ENCODE assay signal across 19 cellular contexts in the genomic region with DNA sequence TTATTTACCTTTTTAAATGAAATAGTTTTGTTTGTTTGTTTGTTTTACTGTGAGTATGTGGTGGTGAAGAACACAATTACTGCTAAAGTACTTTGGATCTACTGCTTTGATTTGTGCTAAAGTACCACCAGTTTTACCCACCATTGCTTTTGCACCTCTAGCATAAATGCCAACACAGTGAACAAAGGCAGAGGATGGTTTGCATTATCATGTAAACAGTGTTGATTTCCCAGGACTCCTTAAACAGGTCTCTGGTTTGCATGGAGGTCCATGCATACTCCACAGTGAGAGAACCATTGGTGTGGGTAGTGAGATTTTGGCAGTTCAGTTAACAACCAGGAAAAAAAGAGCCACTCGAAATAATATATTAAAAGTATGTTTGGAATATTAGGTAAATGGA. TPM values are rescaled to one million over a fixed set of nuclear protein-coding genes. Genes with fewer than 3 reads are reported as not detected.
DNase-seq lines count a peak whose midpoint lies in the region; ATAC-seq and TF ChIP-seq lines count a peak whose summit lies in the region.
"Had no signal": no experiment of that assay in that cellular context is flagged by ENCODE, and none has a peak within 500 bp of the region (broad histone marks: within the 10 kb centered on the region; RNA-seq: fewer than 3 reads in every experiment).

No MANE protein-coding gene starts in this region.

- H3K4me2 ChIP-seq in IMR-90 (ENCODE audit: low read depth, low read length): no peak overlapping the region
- H3K4me2 ChIP-seq: A549 had no signal

- H4K5ac ChIP-seq in IMR-90 (ENCODE audit: low read depth, low read length): no peak overlapping the region

- H4K91ac ChIP-seq in IMR-90 (ENCODE audit: insufficient read depth, low read depth, low read length): no peak overlapping the region

- no peak overlapping the region; the same call in 1 of the 2 replicates for H2BK20ac ChIP-seq in IMR-90 (ENCODE audit: low read depth, low read length)

- H2AFZ ChIP-seq in IMR-90 (replicated peaks; ENCODE audit: low read length, poor library complexity): no peak overlapping the region

- peaks cover 19 to 34% of the 10 kb centered on the region in 2 experiments for H3K79me1 ChIP-seq in IMR-90 (ENCODE audit: low read depth in 1 of 2, low read length in 2 of 2)

- DNase-seq in IMR-90 (no peak), superior temporal gyrus (ENCODE audit: extremely low spot score) (peak; percentile 6), activated gamma-delta T cell treated with Interleukin-2 at 50 U/mL for 16 hours (no peak), heart left ventricle (no peak), NCI-H2227 (lab: John Stamatoyannopoulos, UW; ENCODE audit: unreplicated experiment) (no peak), NCI-H187 treated with DMSO at 0.1 percent for 48 hours (lab: John Stamatoyannopoulos, UW) (no peak)
- DNase-seq: BE2C; CD8-positive, alpha-beta T cell; COR-L47; DMS153; DMS79 treated with DMSO at 0.1 percent for 48 hours; EL; GOT3 had no signal

- H3K36me3 Mint-ChIP-seq in brain: peaks cover 5% of the 10 kb centered on the region
- H3K36me3 Mint-ChIP-seq: CD8-positive, alpha-beta T cell had no signal

- dilution Hi-C loops in IMR-90 (cut with HindIII; ENCODE audit: low sequenced_read_pairs, unreplicated experiment): no loop called here

- intact Hi-C loops in IMR-90 (cut with micrococcal nuclease) (no loop called here), heart left ventricle (cut with DNase I) (loop anchor here in 1 of 10 donors (5.0 kb wide), 1 partner anchor 57 kb away; no protein-coding TSS in a partner anchor)

- H3K23ac ChIP-seq in IMR-90 (ENCODE audit: low read depth, low read length): peak overlapping the region; percentile 80

- in situ Hi-C loops in IMR-90 (cut with MboI; ENCODE audit: low sequenced_read_pairs): no loop called here

- H2AK5ac ChIP-seq in IMR-90 (ENCODE audit: low read depth, low read length): 0 out of 2 replicates have a peak overlapping the region, but pooled peaks have one; percentile 33

- TF ChIP-seq CTCF in IMR-90 (conservative IDR thresholded peaks at IDR 0.05; ENCODE audit: low read depth, low read length): no peak
- TF ChIP-seq CTCF in brain (conservative IDR thresholded peaks at IDR 0.05): no peak
- no peak for TF ChIP-seq CTCF in heart left ventricle (IDR thresholded peaks at IDR 0.05)

- peak overlapping the region in 1 of 5 experiments; percentile 32 for H3K27ac Mint-ChIP-seq in brain
- H3K27ac Mint-ChIP-seq: CD8-positive, alpha-beta T cell had no signal

- H3K18ac ChIP-seq in IMR-90 (ENCODE audit: low read depth, low read length): no peak overlapping the region

- H3K9ac ChIP-seq in IMR-90 (ENCODE audit: low read depth, low read length) (no peak overlapping the region), iPS-18a (ENCODE audit: low read length) (no peak overlapping the region)

- H4K8ac ChIP-seq in IMR-90 (ENCODE audit: low read depth in 2 of 2, low read length in 2 of 2): no peak overlapping the region

- H3K4me3 ChIP-seq in IMR-90 (ENCODE audit: insufficient read depth, low read depth, low read length) (no peak overlapping the region), iPS-18a (ENCODE audit: low read length) (peak overlapping the region; percentile 19), heart left ventricle (no peak overlapping the region)
- H3K4me3 ChIP-seq: A549 had no signal

- CTCF ChIA-PET in IMR-90 (lab: Yijun Ruan, JAX): no interaction called here

- H3K9me3 ChIP-seq in IMR-90 (ENCODE audit: control insufficient read depth, insufficient read depth, low read length): no peaks in the 10 kb centered on the region
- H3K9me3 ChIP-seq in iPS-18a (ENCODE audit: control insufficient read depth, low read depth, low read length): no peaks in the 10 kb centered on the region
- H3K9me3 ChIP-seq in heart left ventricle: no peaks in the 10 kb centered on the region
- H3K9me3 ChIP-seq: A549, BE2C had no signal

- POLR2A ChIA-PET in IMR-90 (lab: Charles Lee; ENCODE audit: unreplicated experiment): no interaction called here

- peaks cover 67% of the 10 kb centered on the region for H3K4me1 Mint-ChIP-seq in brain

- H2BK120ac ChIP-seq in IMR-90 (ENCODE audit: low read depth, low read length): no peak overlapping the region

- H3K9me3 Mint-ChIP-seq in brain: peaks cover 0 to 3% (median 0%) of the 10 kb centered on the region in 5 experiments
- H3K9me3 Mint-ChIP-seq: CD8-positive, alpha-beta T cell had no signal

- H3K4me3 Mint-ChIP-seq in brain: peak overlapping the region in 3 of 5 experiments; percentile 17 to 82 (median 34)
- H3K4me3 Mint-ChIP-seq: CD8-positive, alpha-beta T cell had no signal

- H3K4me1 ChIP-seq in IMR-90 (ENCODE audit: control insufficient read depth, insufficient read depth, low read length) (no peaks in the 10 kb centered on the region; the same call in 1 of the 2 replicates), iPS-18a (ENCODE audit: control insufficient read depth, low read depth, low read length) (peaks cover 20% of the 10 kb centered on the region), heart left ventricle (peaks cover 5 to 52% (median 26%) of the 10 kb centered on the region in 12 donors)

- no peak overlapping the region for H3K4ac ChIP-seq in IMR-90 (ENCODE audit: low read depth, low read length)

- H2BK15ac ChIP-seq in IMR-90 (ENCODE audit: low read depth, low read length): no peak overlapping the region

- TF ChIP-seq POLR2A in IMR-90 (IDR thresholded peaks at IDR 0.05; ENCODE audit: low read depth, low read length) (no peak), heart left ventricle (IDR thresholded peaks at IDR 0.05) (no peak)

- no peak overlapping the region for H2AK9ac ChIP-seq in IMR-90 (replicated peaks; ENCODE audit: low read depth, low read length, poor library complexity)

- no peaks in the 10 kb centered on the region for H3K27me3 ChIP-seq in IMR-90 (ENCODE audit: control insufficient read depth, insufficient read depth, low read length)
- no peaks in the 10 kb centered on the region for H3K27me3 ChIP-seq in iPS-18a (ENCODE audit: control insufficient read depth, insufficient read depth, low read length)
- no peaks in the 10 kb centered on the region for H3K27me3 ChIP-seq in heart left ventricle
- H3K27me3 ChIP-seq: BE2C had no signal

- H4K20me1 ChIP-seq in IMR-90 (ENCODE audit: insufficient read depth, low read length): no peaks in the 10 kb centered on the region; the same call in 1 of the 2 replicates

- TF ChIP-seq RAD21 in IMR-90 (IDR thresholded peaks at IDR 0.05; ENCODE audit: low read length): no peak

- no peak for ATAC-seq in IMR-90 (ENCODE audit: low read depth)
- ATAC-seq in heart left ventricle: no peak
- ATAC-seq: A549; CD8-positive, alpha-beta T cell; HCT116 had no signal

- H3K9me1 ChIP-seq in IMR-90 (ENCODE audit: insufficient read depth, low read length): no peaks in the 10 kb centered on the region; the same call in 1 of the 2 replicates

- H3K14ac ChIP-seq in IMR-90 (replicated peaks; ENCODE audit: low read depth, low read length): 0 out of 2 replicates have a peak overlapping the region, but pooled peaks have one; percentile 28

- no peak overlapping the region for H3K27ac ChIP-seq in IMR-90 (ENCODE audit: insufficient read depth, low read length)
- H3K27ac ChIP-seq in iPS-18a (ENCODE audit: low read length): no peak overlapping the region
- H3K27ac ChIP-seq in heart left ventricle: no peak overlapping the region
- H3K27ac ChIP-seq: A549, C4-2B, HL-60 had no signal

- WGBS in IMR-90 (ENCODE audit: extremely low coverage in 2 of 2, insufficient read length in 1 of 2), 2 experiments: no CpG with 5 or more reads among the region's 1 CpG
- 93 to 96% (median 96%) methylated on average over 1 of the region's 1 CpG for WGBS in heart left ventricle, 4 donors

- H3K36me3 ChIP-seq in IMR-90 (ENCODE audit: control insufficient read depth, insufficient read depth, low read length): no peaks in the 10 kb centered on the region
- no peaks in the 10 kb centered on the region for H3K36me3 ChIP-seq in iPS-18a (ENCODE audit: control insufficient read depth, low read depth, low read length)
- peaks cover 0 to 1% (median 0%) of the 10 kb centered on the region in 9 donors for H3K36me3 ChIP-seq in heart left ventricle
- H3K36me3 ChIP-seq: BE2C had no signal

- H3K27me3 Mint-ChIP-seq in brain: no peaks in the 10 kb centered on the region

- no peak overlapping the region for H3K56ac ChIP-seq in IMR-90 (ENCODE audit: extremely low read depth, insufficient read depth, low read length)

- BruUV-seq in IMR-90 (replicated peaks; lab: Mats Ljungman, UMichigan): no TSS peak

- H2BK5ac ChIP-seq in IMR-90 (ENCODE audit: low read depth, low read length, poor library complexity, severe bottlenecking): no peak overlapping the region

TF ChIP-seq in IMR-90, 13 proteins besides CTCF, POLR2A, EP300 and RAD21:
- TF ChIP-seq SMC3 (IDR thresholded peaks at IDR 0.05; ENCODE audit: low read depth, low read length) (no peak), RCOR1 (IDR thresholded peaks at IDR 0.05; ENCODE audit: insufficient replicate concordance, low read length) (no peak)
- TF ChIP-seq, protein P1, sequence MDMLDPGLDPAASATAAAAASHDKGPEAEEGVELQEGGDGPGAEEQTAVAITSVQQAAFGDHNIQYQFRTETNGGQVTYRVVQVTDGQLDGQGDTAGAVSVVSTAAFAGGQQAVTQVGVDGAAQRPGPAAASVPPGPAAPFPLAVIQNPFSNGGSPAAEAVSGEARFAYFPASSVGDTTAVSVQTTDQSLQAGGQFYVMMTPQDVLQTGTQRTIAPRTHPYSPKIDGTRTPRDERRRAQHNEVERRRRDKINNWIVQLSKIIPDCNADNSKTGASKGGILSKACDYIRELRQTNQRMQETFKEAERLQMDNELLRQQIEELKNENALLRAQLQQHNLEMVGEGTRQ (IDR thresholded peaks at IDR 0.05; ENCODE audit: low read depth, low read length): no peak
TF ChIP-seq in IMR-90: peak in this region for 0.

RNA-seq across cellular contexts. Expression of a gene that starts 11.0 kb away (rescaled TPM):
- total RNA-seq in IMR-90 (2012; rRNA removed) (35.6 and 37.5 TPM in 2 replicates), heart left ventricle (10 to 100 TPM in 6 of 9 donors, 1 to 10 TPM in 3; 5.3 to 16.3 (median 11.8) TPM)
- polyA plus RNA-seq in IMR-90 (2012; rRNA removed) (6.8 and 7.2 TPM in 2 replicates), brain (ENCODE audit: insufficient read depth, low read depth, low replicate concordance) (0.71 TPM), heart left ventricle (1 to 10 TPM; 1.3 to 4.1 TPM)
- polyA plus RNA-seq in IMR-90 (2012; cell fraction: cytosol; rRNA removed): 2.6 and 3.1 TPM in 2 replicates
- polyA plus RNA-seq in IMR-90 (2012; cell fraction: nucleus; rRNA removed; ENCODE audit: low replicate concordance): 3.5 and 10.2 TPM in 2 replicates
- total RNA-seq: CD8-positive, alpha-beta T cell had no signal
